ENCODE assay signal across 2 cellular contexts in genomic region chr1:34163792-34164509, GRCh38.
TF ChIP-seq lines count a peak whose summit lies in the region.

No MANE protein-coding gene starts in this region.

TF ChIP-seq in GM12878, 131 proteins besides CTCF, POLR2A, EP300 and RAD21:
- no peak for TF ChIP-seq RFX5 (IDR thresholded peaks at IDR 0.05; ENCODE audit: low read depth, low read length)

TF ChIP-seq in liver, 16 proteins besides CTCF, POLR2A, EP300 and RAD21:
- TF ChIP-seq FOXA2 (IDR thresholded peaks at IDR 0.05), result no peak
- no peak for TF ChIP-seq JUND (IDR thresholded peaks at IDR 0.05)
- TF ChIP-seq RXRA (IDR thresholded peaks at IDR 0.05), result no peak
- no peak for TF ChIP-seq NR2F2 (IDR thresholded peaks at IDR 0.05)
- TF ChIP-seq SP1 (IDR thresholded peaks at IDR 0.05), result no peak
- TF ChIP-seq YY1 (IDR thresholded peaks at IDR 0.05), result no peak
- no peak for TF ChIP-seq REST (IDR thresholded peaks at IDR 0.05)
- no peak for TF ChIP-seq HNF4A (conservative IDR thresholded peaks at IDR 0.05)
- no peak for TF ChIP-seq EGR1 (IDR thresholded peaks at IDR 0.05; ENCODE audit: low read depth in 2 of 2)
- TF ChIP-seq HNF4G (IDR thresholded peaks at IDR 0.05), result no peak
